In genomic region chr5:108670591-108671335, GRCh38 we compare ENCODE assay signal across 21 cellular contexts.
DNase-seq lines count a peak whose midpoint lies in the region; ATAC-seq, FAIRE-seq and TF ChIP-seq lines count a peak whose summit lies in the region.
"Had no signal": no experiment of that assay in that cellular context is flagged by ENCODE, and none has a peak within 500 bp of the region (broad histone marks: within the 10 kb centered on the region; RNA-seq: fewer than 3 reads in every experiment).

No MANE protein-coding gene starts in this region.

- H3K9me3 ChIP-seq in right atrium auricular region (no peaks in the 10 kb centered on the region), heart right ventricle (peaks cover 0 to 5% (median 0%) of the 10 kb centered on the region in 11 donors)
- H3K9me3 ChIP-seq: ascending aorta, BE2C had no signal

- TF ChIP-seq CTCF in right atrium auricular region (IDR thresholded peaks at IDR 0.05) = no peak
- no peak for TF ChIP-seq CTCF in heart right ventricle (IDR thresholded peaks at IDR 0.05)

- no peaks in the 10 kb centered on the region for H3K36me3 ChIP-seq in right atrium auricular region
- no peaks in the 10 kb centered on the region for H3K36me3 ChIP-seq in heart right ventricle
- H3K36me3 ChIP-seq: ascending aorta, BE2C had no signal

- DNase-seq in Right ventricle myocardium superior (no peak), right atrium auricular region (ENCODE audit: low spot score) (no peak), heart right ventricle (no peak), occipital lobe (lab: John Stamatoyannopoulos, UW) (peak; percentile 43), urothelium cell line (ENCODE audit: low spot score) (peak; percentile 26), NCI-H82 treated with DMSO at 0.1 percent for 48 hours (lab: John Stamatoyannopoulos, UW; ENCODE audit: unreplicated experiment) (no peak), NOMO-1 treated with dmso at 0.1 percent for 144 hours (lab: John Stamatoyannopoulos, UW; ENCODE audit: unreplicated experiment) (no peak)
- DNase-seq: activated CD8-positive, alpha-beta T cell treated with anti-CD3 and anti-CD28 coated beads for 36 hours; activated naive CD4-positive, alpha-beta T cell treated with anti-CD3 and anti-CD28 coated beads, Interleukin-2, amount 50 U/mL, for 16 hours; activated T-cell treated with anti-CD3 and anti-CD28 coated beads, Interleukin-2, amount 50 U/mL, for 48 hours; BE2C; H7; immature natural killer cell; naive thymus-derived CD4-positive, alpha-beta T cell; NCI-H748 treated with DMSO at 0.1 percent for 48 hours; stimulated activated naive CD8-positive, alpha-beta T cell treated with anti-CD3 and anti-CD28 coated beads, Interleukin-15, Interleukin-2, amounts not matched to agents 100 U/mL and 50 U/mL, for 24 hours had no signal

- intact Hi-C loops in Right ventricle myocardium superior (cut with DNase I) (no loop called here), heart right ventricle (cut with DNase I) (loop anchor here in 1 of 10 donors (10.0 kb wide), 1 partner anchor 774 kb away; no protein-coding TSS in a partner anchor)

- H3K27ac ChIP-seq in right atrium auricular region (no peak overlapping the region), heart right ventricle (no peak overlapping the region)
- H3K27ac ChIP-seq: ascending aorta had no signal

- no peaks in the 10 kb centered on the region for H3K27me3 ChIP-seq in right atrium auricular region
- H3K27me3 ChIP-seq in heart right ventricle = no peaks in the 10 kb centered on the region
- H3K27me3 ChIP-seq: ascending aorta, BE2C had no signal

- FAIRE-seq in urothelium cell line (lab: Jason Lieb, UNC) = no peak
- FAIRE-seq: A204.1, GM19239 had no signal

- WGBS in heart right ventricle, 2 donors = 51 to 55% methylated on average over 7 of the region's 7 CpGs

- H3K4me1 ChIP-seq in right atrium auricular region (peaks cover 0 to 15% of the 10 kb centered on the region in 2 donors), heart right ventricle (peaks cover 0 to 8% (median 0%) of the 10 kb centered on the region in 9 donors)
- H3K4me1 ChIP-seq: ascending aorta, BE2C had no signal

- ATAC-seq in Right ventricle myocardium superior (ENCODE audit: poor library complexity) = peak; percentile 45
- peak in 5 of 8 donors; percentile 57 to 81 (median 61) for ATAC-seq in heart right ventricle
- no peak for ATAC-seq in GM21717 (IDR thresholded peaks at IDR 0.05; ENCODE audit: unreplicated experiment)
- ATAC-seq: activated CD8-positive, alpha-beta T cell treated with anti-CD3 and anti-CD28 coated beads for 36 hours; naive thymus-derived CD4-positive, alpha-beta T cell; stimulated activated naive CD8-positive, alpha-beta T cell treated with anti-CD3 and anti-CD28 coated beads, Interleukin-15, Interleukin-2, amounts not matched to agents 100 U/mL and 50 U/mL, for 24 hours; WTC11 had no signal

- H3K4me3 ChIP-seq in right atrium auricular region (no peak overlapping the region), heart right ventricle (no peak overlapping the region)
- H3K4me3 ChIP-seq: ascending aorta had no signal

Comparison
In these comparisons a context has a peak if more than half of its experiments do, and no peak if none do; other contexts are left out.
1. DNase-seq: peak in occipital lobe (single experiment) and urothelium cell line (single experiment); none in Right ventricle myocardium superior (single experiment), right atrium auricular region (single experiment), heart right ventricle (0 of 2), NCI-H82 treated with DMSO at 0.1 percent for 48 hours (single experiment) and NOMO-1 treated with dmso at 0.1 percent for 144 hours (single experiment).